ENCODE assay signal across 11 cellular contexts in genomic region chr7:5234852-5235831, GRCh38. TPM values are rescaled to one million over a fixed set of nuclear protein-coding genes. Genes with fewer than 3 reads are reported as not detected.
A peak's percentile ranks its signal among the peaks of the same experiment; 100 is the strongest.
DNase-seq lines count a peak whose midpoint lies in the region; ATAC-seq and TF ChIP-seq lines count a peak whose summit lies in the region.
"Had no signal": no experiment of that assay in that cellular context is flagged by ENCODE, and none has a peak within 500 bp of the region (broad histone marks: within the 10 kb centered on the region; RNA-seq: fewer than 3 reads in every experiment).

No MANE protein-coding gene starts in this region.

- H3K27me3 ChIP-seq in GM23248 (replicated peaks; ENCODE audit: insufficient read depth) (no peaks in the 10 kb centered on the region), hepatocyte (no peaks in the 10 kb centered on the region)

- H4K20me1 ChIP-seq in GM23248 (ENCODE audit: insufficient read depth) (no peaks in the 10 kb centered on the region), hepatocyte (ENCODE audit: insufficient read depth, poor library complexity, severe bottlenecking) (no peaks in the 10 kb centered on the region)

- H3K27ac ChIP-seq in GM23248, result no peak overlapping the region
- H3K27ac ChIP-seq in hepatocyte, result no peak overlapping the region

- H3K79me2 ChIP-seq in GM23248 (ENCODE audit: insufficient read depth), result no peaks in the 10 kb centered on the region
- H3K79me2 ChIP-seq in hepatocyte, result no peaks in the 10 kb centered on the region

- no peak overlapping the region for H3K4me2 ChIP-seq in GM23248 (ENCODE audit: unreplicated experiment)
- H3K4me2 ChIP-seq in hepatocyte, result no peak overlapping the region

- H3K4me3 ChIP-seq in GM23248 (no peak overlapping the region), hepatocyte (no peak overlapping the region)

- H3F3A ChIP-seq in GM23248 (ENCODE audit: insufficient read depth), result 0 out of 2 replicates have a peak, but pooled peaks cover 5% of the 10 kb centered on the region

- WGBS in GM23248 (ENCODE audit: low coverage in 1 of 2, low lambda C conversion rate in 2 of 2, missing lambda C conversion rate in 2 of 2), 2 experiments, result 86 to 88% methylated on average over 26 of the region's 26 CpGs
- 74% methylated on average over 26 of the region's 26 CpGs for WGBS in hepatocyte (ENCODE audit: low lambda C conversion rate, missing lambda C conversion rate)

- no peak for TF ChIP-seq CTCF in hepatocyte (IDR thresholded peaks at IDR 0.05; ENCODE audit: poor library complexity)

- no peak overlapping the region for H3K9ac ChIP-seq in GM23248

- H3K9me3 ChIP-seq in GM23248 (ENCODE audit: low read depth) (no peaks in the 10 kb centered on the region), hepatocyte (ENCODE audit: low read depth) (no peaks in the 10 kb centered on the region)

- DNase-seq in EH (ENCODE audit: low read depth), result peak; percentile 38
- DNase-seq in GM23248, result peak; percentile 38
- DNase-seq in NAMALWA (ENCODE audit: low spot score), result peak; percentile 42
- peak; percentile 56 for DNase-seq in hepatocyte (ENCODE audit: low spot score)
- DNase-seq in left lobe of liver (ENCODE audit: low spot score), result no peak
- no peak for DNase-seq in activated CD4-positive, alpha-beta T cell treated with anti-CD3 and anti-CD28 coated beads for 48 hours
- DNase-seq in NCI-H774 (lab: John Stamatoyannopoulos, UW), result no peak
- DNase-seq: activated CD8-positive, alpha-beta memory T cell treated with anti-CD3 and anti-CD28 coated beads, Interleukin-2, amount 50 U/mL, for 48 hours; effector memory CD8-positive, alpha-beta T cell; OCI-M1 had no signal

- in situ Hi-C loops in GM23248 (cut with MboI), result loop anchor here (25.0 kb wide), 1 partner anchor 452 kb away; no protein-coding TSS in a partner anchor

- ATAC-seq in left lobe of liver (no peak), HG03520 (IDR thresholded peaks at IDR 0.05; ENCODE audit: unreplicated experiment) (no peak)
- ATAC-seq: effector memory CD8-positive, alpha-beta T cell had no signal

- H2AFZ ChIP-seq in GM23248 (no peak overlapping the region), hepatocyte (no peak overlapping the region)

- no peaks in the 10 kb centered on the region for H3K4me1 ChIP-seq in GM23248 (ENCODE audit: insufficient read depth)
- H3K4me1 ChIP-seq in hepatocyte (ENCODE audit: insufficient read depth), result no peaks in the 10 kb centered on the region

- peaks cover 15% of the 10 kb centered on the region for H3K36me3 ChIP-seq in GM23248 (ENCODE audit: low read depth)
- H3K36me3 ChIP-seq in hepatocyte (replicated peaks; ENCODE audit: insufficient read depth, low read depth), result no peaks in the 10 kb centered on the region

- H3K9me2 ChIP-seq in GM23248 (ENCODE audit: insufficient read depth) (no peaks in the 10 kb centered on the region), hepatocyte (replicated peaks; ENCODE audit: insufficient read depth) (no peaks in the 10 kb centered on the region)

RNA-seq across cellular contexts. Expression of gene WIPI2, which starts 45.1 kb away (rescaled TPM):
- 90.4 and 99.3 TPM in 2 replicates for total RNA-seq in GM23248 (2014; rRNA removed; shearing (Covaris generic))
- polyA plus RNA-seq in GM23248 (2016; fragmentation: Nextera tagmentation; extraction: Ambion mirVana), result 70.3 and 71.5 TPM in 2 replicates
- total RNA-seq in hepatocyte, result 58.2 and 59.7 TPM in 2 replicates
- 48.4 and 51.3 TPM in 2 replicates for polyA plus RNA-seq in hepatocyte
- total RNA-seq in left lobe of liver, result 37.0 TPM

RNA-seq across cellular contexts. Expression of gene SLC29A4, which starts 47.6 kb away (rescaled TPM):
- 1.2 and 2.1 TPM in 2 replicates for total RNA-seq in GM23248 (2014; rRNA removed; shearing (Covaris generic))
- polyA plus RNA-seq in GM23248 (2016; fragmentation: Nextera tagmentation; extraction: Ambion mirVana) (0.35 and 0.37 TPM in 2 replicates), hepatocyte (32.6 and 36.1 TPM in 2 replicates)
- total RNA-seq in hepatocyte (21.9 and 22.3 TPM in 2 replicates), left lobe of liver (2.9 TPM)

Comparison
In these comparisons a context has a peak if more than half of its experiments do, and no peak if none do; other contexts are left out.
1. DNase-seq: peak in EH (single experiment), GM23248 (single experiment), NAMALWA (single experiment) and hepatocyte (single experiment); none in left lobe of liver (single experiment), activated CD4-positive, alpha-beta T cell treated with anti-CD3 and anti-CD28 coated beads for 48 hours (single experiment) and NCI-H774 (single experiment).